In the genomic region with DNA sequence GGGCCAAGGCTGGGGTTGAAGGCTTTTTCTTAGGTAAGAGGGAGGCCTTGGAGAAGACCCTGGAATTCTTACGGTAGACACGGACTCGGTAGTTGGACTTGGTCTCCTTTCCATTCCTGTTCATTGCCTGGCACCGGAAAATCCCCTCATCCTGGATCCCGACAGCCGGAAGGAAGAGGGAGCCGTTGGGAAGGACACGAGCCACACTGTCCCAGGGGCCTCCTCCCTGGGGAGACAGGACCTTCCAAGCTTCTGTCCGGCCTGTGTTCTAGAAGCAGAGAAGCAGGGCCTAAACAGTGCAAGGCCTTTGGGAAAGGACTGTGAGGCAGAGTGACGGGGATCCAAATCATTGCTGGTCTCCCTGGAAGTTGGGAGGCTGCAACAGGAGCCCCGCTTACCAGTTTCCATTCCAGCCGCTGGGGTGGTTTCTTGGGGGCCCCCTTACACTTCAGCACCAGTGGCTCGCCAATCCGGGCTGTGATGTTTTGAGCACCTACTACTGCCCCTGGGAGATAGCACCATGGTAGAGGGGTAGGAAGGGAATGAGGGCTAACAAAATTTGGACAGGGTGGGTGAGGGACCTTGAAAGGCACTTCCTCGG, we compare ENCODE assay signal across 13 cellular contexts. TPM values are rescaled to one million over a fixed set of nuclear protein-coding genes. Genes with fewer than 3 reads are reported as not detected.
DNase-seq lines count a peak whose midpoint lies in the region; ATAC-seq, FAIRE-seq and TF ChIP-seq lines count a peak whose summit lies in the region.
"Had no signal": no experiment of that assay in that cellular context is flagged by ENCODE, and none has a peak within 500 bp of the region (broad histone marks: within the 10 kb centered on the region; RNA-seq: fewer than 3 reads in every experiment).

No MANE protein-coding gene starts in this region.

- BruUV-seq in K562 (replicated peaks; lab: Mats Ljungman, UMichigan) = no TSS peak

- peaks cover 27% of the 10 kb centered on the region for H3K36me3 Mint-ChIP-seq in type B pancreatic cell

- peaks cover 9% of the 10 kb centered on the region for H3K4me1 ChIP-seq in cardiac muscle cell (ENCODE audit: low read depth)
- peaks cover 59 to 63% of the 10 kb centered on the region in 2 experiments for H3K4me1 ChIP-seq in K562 (replicated peaks in 1 of 2; ENCODE audit: control insufficient read depth in 2 of 2, insufficient read depth in 2 of 2, low read length in 2 of 2)
- H3K4me1 ChIP-seq in muscle layer of duodenum (ENCODE audit: control insufficient read depth in 1 of 2, insufficient read depth in 2 of 2, low read length in 2 of 2) = peaks cover 14 to 51% of the 10 kb centered on the region in 2 donors
- peaks cover 0 to 88% (median 30%) of the 10 kb centered on the region in 4 donors for H3K4me1 ChIP-seq in tibial nerve

- H3K36me3 ChIP-seq in cardiac muscle cell (peaks cover 15% of the 10 kb centered on the region), K562 (ENCODE audit: control insufficient read depth, insufficient read depth, low read length) (peaks cover 80% of the 10 kb centered on the region; the same call in 2 of the 3 replicates), muscle layer of duodenum (ENCODE audit: control insufficient read depth in 1 of 2, insufficient read depth in 2 of 2, low read length in 2 of 2) (peaks cover 38 to 47% of the 10 kb centered on the region in 2 donors), tibial nerve (peaks cover 0 to 68% (median 22%) of the 10 kb centered on the region in 3 donors)

- no peak overlapping the region for H3K4me3 Mint-ChIP-seq in type B pancreatic cell

- no peak overlapping the region for H2AFZ ChIP-seq in K562 (ENCODE audit: low read depth, low read length)

- TF ChIP-seq RAD21 in K562 (CRISPR knock-in tag; conservative IDR thresholded peaks at IDR 0.05 in 1 of 2, IDR thresholded peaks at IDR 0.05 in 1 of 2) = no peak

- intact Hi-C loops in Right ventricle myocardium inferior (cut with DNase I) (no loop called here), K562 (cut with micrococcal nuclease) (no loop called here)

- no peaks in the 10 kb centered on the region for H3K9me3 ChIP-seq in cardiac muscle cell (ENCODE audit: low read depth)
- H3K9me3 ChIP-seq in K562 (replicated peaks; ENCODE audit: control insufficient read depth, insufficient read depth, low read depth, low read length) = no peaks in the 10 kb centered on the region
- H3K9me3 ChIP-seq in muscle layer of duodenum (ENCODE audit: control insufficient read depth in 1 of 2, low read length in 2 of 2) = no peaks in the 10 kb centered on the region
- no peaks in the 10 kb centered on the region for H3K9me3 ChIP-seq in tibial nerve

- H3K27me3 ChIP-seq in cardiac muscle cell (no peaks in the 10 kb centered on the region), K562 (ENCODE audit: control insufficient read depth in 2 of 2, insufficient read depth in 2 of 2, low read length in 2 of 2) (no peaks in the 10 kb centered on the region), muscle layer of duodenum (ENCODE audit: low read depth, low read length) (no peaks in the 10 kb centered on the region), tibial nerve (no peaks in the 10 kb centered on the region)
- H3K27me3 ChIP-seq: brain microvascular endothelial cell had no signal

- no peaks in the 10 kb centered on the region for H3K9me3 Mint-ChIP-seq in type B pancreatic cell

- DNase-seq in cardiac muscle cell (ENCODE audit: low read depth in 1 of 2, low spot score in 1 of 2) (no peak), Right ventricle myocardium inferior (ENCODE audit: missing footprints) (no peak), K562 (ENCODE audit: extremely low read depth in 1 of 4, low spot score in 3 of 4) (no peak), tibial nerve (ENCODE audit: low spot score in 2 of 2) (no peak), type B pancreatic cell (ENCODE audit: extremely low spot score, unreplicated experiment) (no peak), NCI-H2029 treated with DMSO at 0.1 percent for 48 hours (lab: John Stamatoyannopoulos, UW) (no peak)
- DNase-seq in stimulated activated naive CD4-positive, alpha-beta T cell treated with Interleukin-2 at 50 U/mL for 16 hours (lab: John Stamatoyannopoulos, UW) = no peak
- DNase-seq: activated effector memory CD4-positive, alpha-beta T cell treated with Interleukin-2 at 50 U/mL for 16 hours; brain microvascular endothelial cell; NCI-H1092 treated with DMSO at 0.1 percent for 48 hours; T-helper 1 cell; trophoblast cell had no signal

- H3K27ac Mint-ChIP-seq in type B pancreatic cell = no peak overlapping the region

- in situ Hi-C loops in K562 (cut with MboI) = no loop called here

- H3K9ac ChIP-seq in K562 (ENCODE audit: insufficient read depth in 1 of 2, low read depth in 2 of 2, low read length in 2 of 2) = peak overlapping the region; percentile 5 to 9; a peak in 3 of 4 replicates

- TF ChIP-seq EP300 in K562 (IDR thresholded peaks at IDR 0.05; ENCODE audit: low read length) (no peak), tibial nerve (IDR thresholded peaks at IDR 0.05) (no peak)

- peak overlapping the region; percentile 71 for H3K27ac ChIP-seq in cardiac muscle cell
- H3K27ac ChIP-seq in K562 (ENCODE audit: extremely low read depth, low read depth, low read length) = peak overlapping the region; percentile 56; the same call in 2 of the 3 replicates
- peak overlapping the region; percentile 60 for H3K27ac ChIP-seq in muscle layer of duodenum (ENCODE audit: low read length)
- peak overlapping the region in 3 of 4 donors; percentile 40 to 100 (median 97) for H3K27ac ChIP-seq in tibial nerve
- H3K27ac ChIP-seq: brain microvascular endothelial cell had no signal

- no peak overlapping the region for H3K4me2 ChIP-seq in K562 (ENCODE audit: insufficient read depth, low read length)

- TF ChIP-seq CTCF in cardiac muscle cell (IDR thresholded peaks at IDR 0.05; ENCODE audit: low read depth, low read length) (no peak), K562 (IDR thresholded peaks at IDR 0.05 in 2 of 3, conservative IDR thresholded peaks at IDR 0.05 in 1 of 3; ENCODE audit: insufficient read depth in 2 of 3, low read depth in 1 of 3, low read length in 3 of 3) (no peak), tibial nerve (IDR thresholded peaks at IDR 0.05) (no peak), type B pancreatic cell (conservative IDR thresholded peaks at IDR 0.05) (no peak)

- H3K4me3 ChIP-seq in cardiac muscle cell = no peak overlapping the region
- no peak overlapping the region for H3K4me3 ChIP-seq in K562
- H3K4me3 ChIP-seq in muscle layer of duodenum (ENCODE audit: low read depth in 1 of 2, low read length in 2 of 2) = no peak overlapping the region
- H3K4me3 ChIP-seq in tibial nerve = no peak overlapping the region

- no peaks in the 10 kb centered on the region for H4K20me1 ChIP-seq in K562 (replicated peaks; ENCODE audit: control insufficient read depth, insufficient read depth, low read length)

- H3K79me2 ChIP-seq in K562 (ENCODE audit: control insufficient read depth, insufficient read depth, low read length) = peaks cover 61% of the 10 kb centered on the region

- peaks cover 38% of the 10 kb centered on the region for H3K4me1 Mint-ChIP-seq in type B pancreatic cell (ENCODE audit: unreplicated experiment)

- CTCF ChIA-PET in K562 (lab: Yijun Ruan, JAX; ENCODE audit: low intra/inter-chr PET ratio) = no interaction called here

- WGBS in K562 (ENCODE audit: insufficient coverage, low coverage, missing lambda C conversion rate) = 93% methylated on average over 15 of the region's 15 CpGs
- 71 to 78% methylated on average over 15 of the region's 15 CpGs for WGBS in tibial nerve, 2 donors

- ATAC-seq in Right ventricle myocardium inferior (no peak), K562 (no peak)

- TF ChIP-seq POLR2A in K562 (conservative IDR thresholded peaks at IDR 0.05) (no peak), tibial nerve (IDR thresholded peaks at IDR 0.05) (no peak)

- no peak for FAIRE-seq in K562 (lab: Jason Lieb, UNC)

- POLR2A ChIA-PET in K562 (lab: Yijun Ruan, JAX) = interaction anchor here (0.8 to 1.7 kb wide), 3 partner anchors 10 to 231 kb away, joined by 3 to 7 read pairs (median 6); a partner anchor contains a TSS

- peaks cover 7% of the 10 kb centered on the region for H3K9me1 ChIP-seq in K562 (ENCODE audit: control insufficient read depth, insufficient read depth, low read length)

- no peaks in the 10 kb centered on the region for H3K27me3 Mint-ChIP-seq in type B pancreatic cell

RNA-seq across cellular contexts. Expression of a gene that starts 0.5 kb away (rescaled TPM):
- total RNA-seq in cardiac muscle cell (5.0 and 13.5 TPM in 2 replicates), Right ventricle myocardium inferior (2.0 TPM), K562 (2014; rRNA removed) (5.3 and 6.2 TPM in 2 replicates), K562 (2014; rRNA removed; fragmentation: Illumina TruSeq; extraction: Trizol) (2.0 and 2.2 TPM in 2 replicates), K562 (2015; rRNA removed; fragmentation: Illumina TruSeq; extraction: Trizol) (3.0 and 3.6 TPM in 2 replicates), K562 (2021) (7.8 and 11.5 TPM in 2 replicates), tibial nerve (10 to 100 TPM in 1 of 4 donors, 1 to 10 TPM in 3; 4.0 to 12.7 (median 5.8) TPM), type B pancreatic cell (ENCODE audit: low replicate concordance) (11.1 and 16.9 TPM in 2 replicates)
- polyA plus RNA-seq in cardiac muscle cell (4.8 and 9.8 TPM in 2 replicates), K562 (2011; rRNA removed) (4.1 and 7.9 TPM in 2 replicates), K562 (2014; fragmentation: Illumina TruSeq; extraction: Trizol) (5.8 and 8.2 TPM in 2 replicates), K562 (2014; fragmentation: Nextera tagmentation; extraction: Ambion mirVana) (1 to 10 TPM; 1.2 to 1.8 TPM), K562 (2014; rRNA removed) (10.9 and 11.1 TPM in 2 replicates)
- total RNA-seq in K562 (2011; cell fraction: chromatin; rRNA removed; ENCODE audit: low replicate concordance) = 28.3 and 66.0 TPM in 2 replicates
- total RNA-seq in K562 (2011; cell fraction: nucleolus; rRNA removed) = 35.5 and 36.5 TPM in 2 replicates
- total RNA-seq in K562 (2011; cell fraction: nucleoplasm; rRNA removed) = 27.8 and 29.8 TPM in 2 replicates
- polyA plus RNA-seq in K562 (2011; cell fraction: cytosol; rRNA removed) = 2.4 and 3.1 TPM in 2 replicates
- 75.1 and 86.2 TPM in 2 replicates for polyA plus RNA-seq in K562 (2011; cell fraction: nucleus; rRNA removed)
- 11.6 and 18.0 TPM in 2 replicates for polyA plus RNA-seq in K562 (2012)
- polyA minus RNA-seq in K562 (2011; rRNA and poly(A)+ RNA removed) = 0.78 and 0.81 TPM in 2 replicates
- polyA minus RNA-seq in K562 (2011; cell fraction: cytosol; rRNA and poly(A)+ RNA removed) = not detected in 2 replicates
- polyA minus RNA-seq in K562 (2011; cell fraction: nucleus; rRNA and poly(A)+ RNA removed) = 5.3 and 7.3 TPM in 2 replicates

RNA-seq across cellular contexts. Expression of a gene that starts 5.4 kb away (rescaled TPM):
- total RNA-seq in cardiac muscle cell (180 and 188 TPM in 2 replicates), Right ventricle myocardium inferior (97.5 TPM), K562 (2014; rRNA removed) (129 and 156 TPM in 2 replicates), K562 (2014; rRNA removed; fragmentation: Illumina TruSeq; extraction: Trizol) (123 and 128 TPM in 2 replicates), K562 (2015; rRNA removed; fragmentation: Illumina TruSeq; extraction: Trizol) (99.1 and 110 TPM in 2 replicates), K562 (2021) (149 and 154 TPM in 2 replicates), tibial nerve (100 to 1,000 TPM in 2 of 4 donors, 10 to 100 TPM in 2; 74.5 to 117 (median 107) TPM), type B pancreatic cell (ENCODE audit: low replicate concordance) (49.4 and 69.2 TPM in 2 replicates)
- polyA plus RNA-seq in cardiac muscle cell (232 and 237 TPM in 2 replicates), K562 (2011; rRNA removed) (161 and 163 TPM in 2 replicates), K562 (2014; fragmentation: Illumina TruSeq; extraction: Trizol) (227 and 245 TPM in 2 replicates), K562 (2014; fragmentation: Nextera tagmentation; extraction: Ambion mirVana) (10 to 100 TPM; 62.2 to 95.5 TPM), K562 (2014; rRNA removed) (207 and 223 TPM in 2 replicates)
- total RNA-seq in K562 (2011; cell fraction: chromatin; rRNA removed; ENCODE audit: low replicate concordance) = 19.1 and 20.3 TPM in 2 replicates
- 21.5 and 22.6 TPM in 2 replicates for total RNA-seq in K562 (2011; cell fraction: nucleolus; rRNA removed)
- 36.4 and 49.9 TPM in 2 replicates for total RNA-seq in K562 (2011; cell fraction: nucleoplasm; rRNA removed)
- 240 and 251 TPM in 2 replicates for polyA plus RNA-seq in K562 (2011; cell fraction: cytosol; rRNA removed)
- polyA plus RNA-seq in K562 (2011; cell fraction: nucleus; rRNA removed) = 54.9 and 71.1 TPM in 2 replicates
- 213 and 399 TPM in 2 replicates for polyA plus RNA-seq in K562 (2012)
- 48.7 TPM in 2 replicates for polyA minus RNA-seq in K562 (2011; rRNA and poly(A)+ RNA removed)
- polyA minus RNA-seq in K562 (2011; cell fraction: cytosol; rRNA and poly(A)+ RNA removed) = 29.3 and 40.5 TPM in 2 replicates
- polyA minus RNA-seq in K562 (2011; cell fraction: nucleus; rRNA and poly(A)+ RNA removed) = 9.3 and 18.2 TPM in 2 replicates

RNA-seq across cellular contexts. Expression of a gene that starts 6.4 kb away (rescaled TPM):
- total RNA-seq in cardiac muscle cell (124 and 130 TPM in 2 replicates), Right ventricle myocardium inferior (42.9 TPM), K562 (2014; rRNA removed) (55.6 and 63.8 TPM in 2 replicates), K562 (2014; rRNA removed; fragmentation: Illumina TruSeq; extraction: Trizol) (44.0 and 45.1 TPM in 2 replicates), K562 (2015; rRNA removed; fragmentation: Illumina TruSeq; extraction: Trizol) (60.0 and 62.5 TPM in 2 replicates), K562 (2021) (106 and 126 TPM in 2 replicates), tibial nerve (10 to 100 TPM; 55.0 to 75.0 (median 61.9) TPM), type B pancreatic cell (ENCODE audit: low replicate concordance) (137 and 166 TPM in 2 replicates)
- polyA plus RNA-seq in cardiac muscle cell (17.3 and 23.9 TPM in 2 replicates), K562 (2011; rRNA removed) (123 and 127 TPM in 2 replicates), K562 (2014; fragmentation: Illumina TruSeq; extraction: Trizol) (108 and 119 TPM in 2 replicates), K562 (2014; fragmentation: Nextera tagmentation; extraction: Ambion mirVana) (1 to 10 TPM; 1.9 to 2.8 TPM), K562 (2014; rRNA removed) (117 and 134 TPM in 2 replicates)
- 227 and 442 TPM in 2 replicates for total RNA-seq in K562 (2011; cell fraction: chromatin; rRNA removed; ENCODE audit: low replicate concordance)
- 178 and 203 TPM in 2 replicates for total RNA-seq in K562 (2011; cell fraction: nucleolus; rRNA removed)
- 185 and 217 TPM in 2 replicates for total RNA-seq in K562 (2011; cell fraction: nucleoplasm; rRNA removed)
- polyA plus RNA-seq in K562 (2011; cell fraction: cytosol; rRNA removed) = 105 and 142 TPM in 2 replicates
- 340 and 411 TPM in 2 replicates for polyA plus RNA-seq in K562 (2011; cell fraction: nucleus; rRNA removed)
- polyA plus RNA-seq in K562 (2012) = 110 and 127 TPM in 2 replicates
- 55.9 and 77.0 TPM in 2 replicates for polyA minus RNA-seq in K562 (2011; rRNA and poly(A)+ RNA removed)
- polyA minus RNA-seq in K562 (2011; cell fraction: cytosol; rRNA and poly(A)+ RNA removed) = 46.1 and 60.9 TPM in 2 replicates
- 68.7 and 70.2 TPM in 2 replicates for polyA minus RNA-seq in K562 (2011; cell fraction: nucleus; rRNA and poly(A)+ RNA removed)

RNA-seq across cellular contexts. Expression of a gene that starts 7.7 kb away (rescaled TPM):
- total RNA-seq in cardiac muscle cell = 128 and 146 TPM in 2 replicates
- polyA plus RNA-seq in cardiac muscle cell = 69.3 and 69.6 TPM in 2 replicates
- total RNA-seq in Right ventricle myocardium inferior = 48.2 TPM
- 57.1 and 153 TPM in 2 replicates for total RNA-seq in K562 (2011; cell fraction: chromatin; rRNA removed; ENCODE audit: low replicate concordance)
- 190 and 234 TPM in 2 replicates for total RNA-seq in K562 (2011; cell fraction: nucleolus; rRNA removed)
- 210 and 316 TPM in 2 replicates for total RNA-seq in K562 (2011; cell fraction: nucleoplasm; rRNA removed)
- total RNA-seq in K562 (2014; rRNA removed) = 69.4 and 115 TPM in 2 replicates
- 45.4 and 51.9 TPM in 2 replicates for total RNA-seq in K562 (2014; rRNA removed; fragmentation: Illumina TruSeq; extraction: Trizol)
- 53.2 and 54.1 TPM in 2 replicates for total RNA-seq in K562 (2015; rRNA removed; fragmentation: Illumina TruSeq; extraction: Trizol)
- total RNA-seq in K562 (2021) = 107 and 109 TPM in 2 replicates
- 78.7 and 138 TPM in 2 replicates for polyA plus RNA-seq in K562 (2011; rRNA removed)
- 220 and 272 TPM in 2 replicates for polyA plus RNA-seq in K562 (2011; cell fraction: cytosol; rRNA removed)
- 108 and 142 TPM in 2 replicates for polyA plus RNA-seq in K562 (2011; cell fraction: nucleus; rRNA removed)
- polyA plus RNA-seq in K562 (2012) = 133 and 141 TPM in 2 replicates
- polyA plus RNA-seq in K562 (2014; fragmentation: Illumina TruSeq; extraction: Trizol) = 165 and 176 TPM in 2 replicates
- polyA plus RNA-seq in K562 (2014; fragmentation: Nextera tagmentation; extraction: Ambion mirVana) = 10 to 100 TPM; 37.9 to 43.6 TPM
- polyA plus RNA-seq in K562 (2014; rRNA removed) = 78.2 and 78.4 TPM in 2 replicates
- 92.5 and 120 TPM in 2 replicates for polyA minus RNA-seq in K562 (2011; rRNA and poly(A)+ RNA removed)
- 98.4 and 124 TPM in 2 replicates for polyA minus RNA-seq in K562 (2011; cell fraction: cytosol; rRNA and poly(A)+ RNA removed)
- 25.2 and 30.5 TPM in 2 replicates for polyA minus RNA-seq in K562 (2011; cell fraction: nucleus; rRNA and poly(A)+ RNA removed)
- total RNA-seq in tibial nerve = 10 to 100 TPM; 45.3 to 52.2 (median 48.1) TPM
- 64.1 and 76.3 TPM in 2 replicates for total RNA-seq in type B pancreatic cell (ENCODE audit: low replicate concordance)

RNA-seq across cellular contexts. Expression of a gene that starts 8.9 kb away (rescaled TPM):
- 16.7 and 18.0 TPM in 2 replicates for total RNA-seq in cardiac muscle cell
- polyA plus RNA-seq in cardiac muscle cell = 14.5 and 17.4 TPM in 2 replicates
- 6.3 TPM for total RNA-seq in Right ventricle myocardium inferior
- 11.8 and 26.5 TPM in 2 replicates for total RNA-seq in K562 (2011; cell fraction: chromatin; rRNA removed; ENCODE audit: low replicate concordance)
- total RNA-seq in K562 (2011; cell fraction: nucleolus; rRNA removed) = 15.2 and 18.8 TPM in 2 replicates
- 22.7 and 30.8 TPM in 2 replicates for total RNA-seq in K562 (2011; cell fraction: nucleoplasm; rRNA removed)
- total RNA-seq in K562 (2014; rRNA removed) = 40.5 and 45.0 TPM in 2 replicates
- total RNA-seq in K562 (2014; rRNA removed; fragmentation: Illumina TruSeq; extraction: Trizol) = 13.5 and 14.0 TPM in 2 replicates
- 22.3 and 22.4 TPM in 2 replicates for total RNA-seq in K562 (2015; rRNA removed; fragmentation: Illumina TruSeq; extraction: Trizol)
- total RNA-seq in K562 (2021) = 37.3 and 42.6 TPM in 2 replicates
- polyA plus RNA-seq in K562 (2011; rRNA removed) = 24.4 and 51.8 TPM in 2 replicates
- 44.6 and 52.4 TPM in 2 replicates for polyA plus RNA-seq in K562 (2011; cell fraction: cytosol; rRNA removed)
- polyA plus RNA-seq in K562 (2011; cell fraction: nucleus; rRNA removed) = 32.8 and 42.4 TPM in 2 replicates
- polyA plus RNA-seq in K562 (2012) = 34.2 and 146 TPM in 2 replicates
- 39.6 and 46.5 TPM in 2 replicates for polyA plus RNA-seq in K562 (2014; fragmentation: Illumina TruSeq; extraction: Trizol)
- polyA plus RNA-seq in K562 (2014; fragmentation: Nextera tagmentation; extraction: Ambion mirVana) = 1 to 10 TPM; 5.3 to 5.7 TPM
- 32.2 and 35.1 TPM in 2 replicates for polyA plus RNA-seq in K562 (2014; rRNA removed)
- polyA minus RNA-seq in K562 (2011; rRNA and poly(A)+ RNA removed) = 8.6 and 11.3 TPM in 2 replicates
- 17.9 and 19.4 TPM in 2 replicates for polyA minus RNA-seq in K562 (2011; cell fraction: cytosol; rRNA and poly(A)+ RNA removed)
- 4.0 and 7.3 TPM in 2 replicates for polyA minus RNA-seq in K562 (2011; cell fraction: nucleus; rRNA and poly(A)+ RNA removed)
- total RNA-seq in tibial nerve = 10 to 100 TPM in 2 of 4 donors, 1 to 10 TPM in 2; 5.9 to 17.7 (median 8.8) TPM
- 0.48 and 3.3 TPM in 2 replicates for total RNA-seq in type B pancreatic cell (ENCODE audit: low replicate concordance)
